23 cellular contexts compared by ENCODE assay signal in genomic region chr20:55774628-55775027, GRCh38.
"Had no signal": no experiment of that assay in that cellular context is flagged by ENCODE, and none has a peak within 500 bp of the region (broad histone marks: within the 10 kb centered on the region; RNA-seq: fewer than 3 reads in every experiment).

No MANE protein-coding gene starts in this region.

- H3K27me3 ChIP-seq: neural progenitor cell, ovary, right lobe of liver, sigmoid colon, stomach, tibial artery, transverse colon, vagina had no signal

- H3K27ac ChIP-seq: neural progenitor cell, ovary, parathyroid adenoma, psoas muscle, right lobe of liver, sigmoid colon, stomach, thoracic aorta, tibial artery, transverse colon, vagina had no signal

- ATAC-seq: natural killer cell; psoas muscle; right cardiac atrium; right lobe of liver; stimulated activated effector memory CD8-positive, alpha-beta T cell treated with anti-CD3 and anti-CD28 coated beads, Interleukin-12 subunit alpha, Interleukin-12 subunit beta, amount 100 ng/mL, for 72 hours; stimulated activated naive B cell treated with anti-CD40 and anti-IgM and Interleukin-4, amounts not matched to agents 10 μg/mL and 1 μg/mL and 100 μg/mL, for 72 hours had no signal

- H3K36me3 ChIP-seq: neural progenitor cell, ovary, right lobe of liver, sigmoid colon, stomach, thoracic aorta, tibial artery, transverse colon, vagina had no signal

- H3K4me3 ChIP-seq: neural progenitor cell, ovary, psoas muscle, right lobe of liver, sigmoid colon, stomach, thoracic aorta, tibial artery, transverse colon, vagina had no signal

- H3K9me3 ChIP-seq: ovary, psoas muscle, right lobe of liver, sigmoid colon, thoracic aorta, tibial artery, transverse colon, vagina had no signal

- DNase-seq: natural killer cell; occipital lobe; ovary; posterior cingulate gyrus; psoas muscle; right cardiac atrium; right lobe of liver; sigmoid colon; small intestine; stimulated activated CD4-positive, alpha-beta T cell treated with anti-CD3 and anti-CD28 coated beads, Interleukin-15, amount 100 ng/mL, for 24 hours; stimulated activated CD4-positive, alpha-beta T cell treated with anti-CD3 and anti-CD28 coated beads, Interleukin-2, amount 100 ng/mL, for 24 hours; stimulated activated CD4-positive, alpha-beta T cell treated with anti-CD3 and anti-CD28 coated beads, Interleukin-2, amount 100 ng/mL, for 48 hours; stimulated activated CD4-positive, alpha-beta T cell treated with anti-CD3 and anti-CD28 coated beads, Interleukin-4, amount 100 ng/mL, for 24 hours; stimulated activated naive B cell treated with anti-CD40 and anti-IgM and Interleukin-4, amounts not matched to agents 10 μg/mL and 1 μg/mL and 100 μg/mL, for 72 hours; stimulated activated naive CD4-positive, alpha-beta T cell treated with Interleukin-2 at 50 U/mL for 16 hours; stomach; tibial artery; transverse colon had no signal

- H3K4me1 ChIP-seq: neural progenitor cell, parathyroid adenoma, psoas muscle, right lobe of liver, sigmoid colon, stomach, transverse colon, vagina had no signal
